In genomic region chrX:32480019-32480418, GRCh38 we compare ENCODE assay signal across 23 cellular contexts.
"Had no signal": no experiment of that assay in that cellular context is flagged by ENCODE, and none has a peak within 500 bp of the region (broad histone marks: within the 10 kb centered on the region; RNA-seq: fewer than 3 reads in every experiment).

No MANE protein-coding gene starts in this region.

- ATAC-seq: right cardiac atrium had no signal

- H3K27me3 ChIP-seq: esophagus muscularis mucosa, suprapubic skin, tibial artery had no signal

- FAIRE-seq: islet of Langerhans, TTC549 had no signal

- H3K36me3 ChIP-seq: breast epithelium, esophagus muscularis mucosa, left ventricle myocardium inferior, spleen, suprapubic skin, tibial artery had no signal

- DNase-seq: activated CD4-positive, alpha-beta memory T cell treated with anti-CD3 and anti-CD28 coated beads for 36 hours; activated CD4-positive, alpha-beta T cell treated with anti-CD3 and anti-CD28 coated beads, Interleukin-2, amount 10 ng/mL, durations not matched to agents 24 days and 14 days; activated CD4-positive, CD25-positive, alpha-beta regulatory T cell treated with anti-CD3 and anti-CD28 coated beads, Interleukin-2, amount 50 U/mL, for 72 hours; activated CD8-positive, alpha-beta memory T cell treated with anti-CD3 and anti-CD28 coated beads, Interleukin-2, amount 50 U/mL, for 4 hours; activated gamma-delta T cell; activated naive CD4-positive, alpha-beta T cell treated with anti-CD3 and anti-CD28 coated beads, Interleukin-2, amount 10 ng/mL, durations not matched to agents 7 days and 5 days; activated T-cell treated with anti-CD3 and anti-CD28 coated beads, Interleukin-2, amount 50 U/mL, for 24 hours; amygdala; dermis blood vessel endothelial cell; effector CD4-positive, alpha-beta T cell; foreskin melanocyte; left ventricle myocardium inferior; posterior cingulate gyrus; right cardiac atrium; spleen; stimulated activated naive CD4-positive, alpha-beta T cell; T-helper 9 cell; tibial artery had no signal

- H3K27ac ChIP-seq: breast epithelium, esophagus muscularis mucosa, left ventricle myocardium inferior, spleen, suprapubic skin, tibial artery had no signal

- H3K4me3 ChIP-seq: breast epithelium, esophagus muscularis mucosa, left ventricle myocardium inferior, spleen, suprapubic skin, tibial artery had no signal

- H3K9me3 ChIP-seq: breast epithelium, esophagus muscularis mucosa, left ventricle myocardium inferior, spleen, suprapubic skin, tibial artery had no signal
